13 cellular contexts compared by ENCODE assay signal in genomic region chr11:61697764-61698163, GRCh38. TPM values are rescaled to one million over a fixed set of nuclear protein-coding genes. Genes with fewer than 3 reads are reported as not detected.
A peak's percentile ranks its signal among the peaks of the same experiment; 100 is the strongest.
DNase-seq lines count a peak whose midpoint lies in the region; ATAC-seq and TF ChIP-seq lines count a peak whose summit lies in the region.
"Had no signal": no experiment of that assay in that cellular context is flagged by ENCODE, and none has a peak within 500 bp of the region (broad histone marks: within the 10 kb centered on the region; RNA-seq: fewer than 3 reads in every experiment).

No MANE protein-coding gene starts in this region.

- ATAC-seq in T-cell (replicated peaks in 1 of 4): no peak
- ATAC-seq in upper lobe of left lung (ENCODE audit: low FRiP score in 2 of 2): no peak

- no peaks in the 10 kb centered on the region for H3K36me3 Mint-ChIP-seq in T-cell

- peak overlapping the region in 1 of 3 donors; percentile 62 for H3K4me3 Mint-ChIP-seq in T-cell

- H3K27me3 Mint-ChIP-seq in T-cell: no peaks in the 10 kb centered on the region

- H3K27me3 ChIP-seq in left ventricle myocardium inferior (ENCODE audit: low read depth): no peaks in the 10 kb centered on the region
- H3K27me3 ChIP-seq in layer of hippocampus (ENCODE audit: control insufficient read depth, insufficient read depth, low read length): no peaks in the 10 kb centered on the region
- no peaks in the 10 kb centered on the region for H3K27me3 ChIP-seq in upper lobe of left lung
- no peaks in the 10 kb centered on the region for H3K27me3 ChIP-seq in testis
- H3K27me3 ChIP-seq: ovary, Peyer's patch had no signal

- no peak for TF ChIP-seq POLR2A in upper lobe of left lung (IDR thresholded peaks at IDR 0.05)
- no peak for TF ChIP-seq POLR2A in testis (IDR thresholded peaks at IDR 0.05)

- H3K9me3 ChIP-seq in left ventricle myocardium inferior (replicated peaks): no peaks in the 10 kb centered on the region
- no peaks in the 10 kb centered on the region for H3K9me3 ChIP-seq in upper lobe of left lung
- H3K9me3 ChIP-seq in testis: no peaks in the 10 kb centered on the region
- H3K9me3 ChIP-seq: ovary, Peyer's patch had no signal

- H3K27ac ChIP-seq in left ventricle myocardium inferior (replicated peaks) (peak overlapping the region; percentile 92), layer of hippocampus (ENCODE audit: low read depth, low read length) (peak overlapping the region; percentile 30), upper lobe of left lung (peak overlapping the region; percentile 64 to 77 (median 69)), testis (no peak overlapping the region)
- H3K27ac ChIP-seq: ovary had no signal

- H3K9me3 Mint-ChIP-seq in T-cell: no peaks in the 10 kb centered on the region

- H3K4me1 ChIP-seq in left ventricle myocardium inferior (peaks cover 84% of the 10 kb centered on the region), upper lobe of left lung (peaks cover 41 to 58% (median 55%) of the 10 kb centered on the region in 4 donors), testis (peaks cover 77% of the 10 kb centered on the region)

- intact Hi-C loops in left ventricle myocardium inferior (cut with micrococcal nuclease) (no loop called here), cardiac septum (cut with DNase I) (loop anchor here (5.0 kb wide), 1 partner anchor 35 kb away; no protein-coding TSS in a partner anchor), testis (cut with DNase I; ENCODE audit: low total_unique reads) (no loop called here)

- in situ Hi-C loops in KBM-7 (cut with MboI; ENCODE audit: low pct_unique_long_range_greater_than_20kb, low sequenced_read_pairs): no loop called here

- H3K36me3 ChIP-seq in left ventricle myocardium inferior (no peaks in the 10 kb centered on the region), upper lobe of left lung (no peaks in the 10 kb centered on the region), testis (ENCODE audit: low read depth, missing control alignments) (no peaks in the 10 kb centered on the region)
- H3K36me3 ChIP-seq: ovary, Peyer's patch had no signal

- WGBS in upper lobe of left lung, 2 donors: 88 to 94% methylated on average over 1 of the region's 1 CpG
- 90 to 91% methylated on average over 1 of the region's 1 CpG for WGBS in testis, 2 donors

- no peak for TF ChIP-seq EP300 in upper lobe of left lung (IDR thresholded peaks at IDR 0.05)

- POLR2A ChIA-PET in T-cell (lab: Charles Lee): no interaction called here

- no peak overlapping the region for H3K4me3 ChIP-seq in left ventricle myocardium inferior
- H3K4me3 ChIP-seq in upper lobe of left lung: no peak overlapping the region
- H3K4me3 ChIP-seq in testis: no peak overlapping the region
- H3K4me3 ChIP-seq: ovary, Peyer's patch had no signal

- DNase-seq in left ventricle myocardium inferior (no peak), cardiac septum (ENCODE audit: low spot score) (no peak), T-cell (no peak), upper lobe of left lung (no peak), testis (no peak), NCI-H2107 treated with DMSO at 0.1 percent for 48 hours (lab: John Stamatoyannopoulos, UW; ENCODE audit: unreplicated experiment) (no peak), KBM-7 (no peak)
- DNase-seq: activated naive CD4-positive, alpha-beta T cell; NCI-H2227 treated with DMSO at 0.1 percent for 48 hours; ovary; Peyer's patch; stimulated activated CD4-positive, alpha-beta T cell treated with anti-CD3 and anti-CD28 coated beads, Interleukin-1b, Interleukin-23, amount 100 ng/mL, for 48 hours had no signal

- peaks cover 23 to 29% (median 24%) of the 10 kb centered on the region in 3 donors for H3K4me1 Mint-ChIP-seq in T-cell

- CTCF ChIA-PET in T-cell (lab: Charles Lee): interaction anchor here in 1 of 2 donors (0.8 kb wide), 1 partner anchor 36 kb away, joined by 3 read pairs; no protein-coding TSS in a partner anchor

- TF ChIP-seq CTCF in left ventricle myocardium inferior (IDR thresholded peaks at IDR 0.05; ENCODE audit: borderline replicate concordance): no peak
- TF ChIP-seq CTCF in upper lobe of left lung (IDR thresholded peaks at IDR 0.05): no peak
- no peak for TF ChIP-seq CTCF in testis (IDR thresholded peaks at IDR 0.05)

- H3K27ac Mint-ChIP-seq in T-cell: peak overlapping the region; percentile 24 to 27

RNA-seq across cellular contexts. Expression of gene DAGLA, which starts 17.6 kb away (rescaled TPM):
- total RNA-seq in left ventricle myocardium inferior (3.2 TPM), cardiac septum (3.3 TPM), T-cell (1 to 10 TPM in 1 of 5 donors, under 1 TPM in 4; 0.15 to 1.6 (median 0.23) TPM), upper lobe of left lung (10 to 100 TPM in 1 of 6 donors, 1 to 10 TPM in 5; 3.0 to 11.0 (median 8.0) TPM), testis (1 to 10 TPM; 7.1 to 8.3 TPM)
- polyA plus RNA-seq in testis (ENCODE audit: insufficient read depth, low read depth, low replicate concordance): 5.1 TPM

RNA-seq across cellular contexts. Expression of gene MYRF, which starts 54.7 kb away (rescaled TPM):
- total RNA-seq in left ventricle myocardium inferior (0.14 TPM), cardiac septum (0.27 TPM), T-cell (1 to 10 TPM in 4 of 5 donors, under 1 TPM in 1; 0.95 to 4.9 (median 1.5) TPM), upper lobe of left lung (100 to 1,000 TPM in 1 of 6 donors, 10 to 100 TPM in 5; 32.5 to 147 (median 50.7) TPM), testis (10 to 100 TPM in 1 of 2 donors, 1 to 10 TPM in 1; 9.2 to 10.7 TPM)
- 15.2 TPM for polyA plus RNA-seq in testis (ENCODE audit: insufficient read depth, low read depth, low replicate concordance)

Comparison
In these comparisons a context has a peak if more than half of its experiments do, and no peak if none do; other contexts are left out.
1. H3K27ac ChIP-seq: peak in left ventricle myocardium inferior (single experiment), layer of hippocampus (single experiment) and upper lobe of left lung (4 of 4); none in testis (0 of 2).